ENCODE assay signal across 8 cellular contexts in genomic region chr5:141849371-141850182, GRCh38. TPM values are rescaled to one million over a fixed set of nuclear protein-coding genes. Genes with fewer than 3 reads are reported as not detected.
DNase-seq lines count a peak whose midpoint lies in the region; ATAC-seq and TF ChIP-seq lines count a peak whose summit lies in the region.

No MANE protein-coding gene starts in this region.

- TF ChIP-seq EP300 in esophagus muscularis mucosa (IDR thresholded peaks at IDR 0.05): no peak

- no peaks in the 10 kb centered on the region for H3K27me3 ChIP-seq in CD4-positive, CD25-positive, alpha-beta regulatory T cell (ENCODE audit: control insufficient read depth, insufficient read depth, low read length)
- peaks cover 0 to 17% (median 0%) of the 10 kb centered on the region in 4 donors for H3K27me3 ChIP-seq in esophagus muscularis mucosa

- peak; percentile 66 for TF ChIP-seq POLR2A in esophagus muscularis mucosa (IDR thresholded peaks at IDR 0.05; ENCODE audit: low read depth)

- H3K4me3 Mint-ChIP-seq in CD4-positive, CD25-positive, alpha-beta regulatory T cell: peak overlapping the region; percentile 88 to 95 (median 92)
- peak overlapping the region; percentile 83 for H3K4me3 Mint-ChIP-seq in activated T-cell treated with anti-CD3 and anti-CD28 coated beads, Interleukin-2, amount 50 U/mL, for 4 hours

- H3K9me2 ChIP-seq in OCI-LY7 (ENCODE audit: insufficient read depth, low read length): no peaks in the 10 kb centered on the region

- peak overlapping the region; percentile 68 to 92 (median 81) for H3K27ac Mint-ChIP-seq in CD4-positive, CD25-positive, alpha-beta regulatory T cell

- no peaks in the 10 kb centered on the region for H3K36me3 ChIP-seq in CD4-positive, CD25-positive, alpha-beta regulatory T cell (ENCODE audit: control insufficient read depth, insufficient read depth, low read length)
- H3K36me3 ChIP-seq in OCI-LY7 (ENCODE audit: insufficient read depth, low read length): no peaks in the 10 kb centered on the region
- H3K36me3 ChIP-seq in esophagus muscularis mucosa: peaks cover 0 to 19% (median 12%) of the 10 kb centered on the region in 4 donors

- no TSS peak for BruUV-seq in OCI-LY7 (replicated peaks; lab: Mats Ljungman, UMichigan)

- intact Hi-C loops in OCI-LY7 (cut with micrococcal nuclease; ENCODE audit: unreplicated experiment) (loop anchor here (2.0 kb wide), 1 partner anchor 119 kb away; the partner anchor contains the start of gene RNF14), esophagus muscularis mucosa (cut with DNase I) (no loop called here)

- TF ChIP-seq CTCF in OCI-LY7 (conservative IDR thresholded peaks at IDR 0.05; ENCODE audit: low read length) (peak; percentile 26; the same call in 1 of the 2 replicates), esophagus muscularis mucosa (IDR thresholded peaks at IDR 0.05) (peak in 1 of 3 experiments; percentile 20)

- WGBS in esophagus muscularis mucosa: under 1% methylated on average over 50 of the region's 76 CpGs

- DNase-seq in CD4-positive, CD25-positive, alpha-beta regulatory T cell: peak; percentile 63 to 81 (median 63)
- peak; percentile 26 for DNase-seq in HS-27A (ENCODE audit: low read depth)
- DNase-seq in OCI-LY7 (ENCODE audit: low spot score): peak; percentile 87
- peak; percentile 63 for DNase-seq in activated T-cell treated with anti-CD3 and anti-CD28 coated beads, Interleukin-2, amount 50 U/mL, for 4 hours
- DNase-seq in esophagus muscularis mucosa (ENCODE audit: extremely low spot score): no peak
- peak; percentile 76 for DNase-seq in myocyte (ENCODE audit: low read depth)
- DNase-seq in stimulated activated CD8-positive, alpha-beta memory T cell treated with anti-CD3 and anti-CD28 coated beads, Interleukin-7, amount 100 ng/mL, for 4 hours (ENCODE audit: low read depth in 2 of 2): peak; percentile 24 to 59

- peak overlapping the region; percentile 71 for H3K27ac ChIP-seq in CD4-positive, CD25-positive, alpha-beta regulatory T cell (ENCODE audit: insufficient read depth, low read length, poor library complexity, severe bottlenecking)
- H3K27ac ChIP-seq in OCI-LY7 (ENCODE audit: low read depth, low read length, poor library complexity, severe bottlenecking) (peak overlapping the region; percentile 83), esophagus muscularis mucosa (replicated peaks in 1 of 4) (peak overlapping the region; percentile 86 to 95 (median 90))

- H3K27me3 Mint-ChIP-seq in CD4-positive, CD25-positive, alpha-beta regulatory T cell: peaks cover 9% of the 10 kb centered on the region
- H3K27me3 Mint-ChIP-seq in activated T-cell treated with anti-CD3 and anti-CD28 coated beads, Interleukin-2, amount 50 U/mL, for 4 hours (ENCODE audit: low read depth): peaks cover 2% of the 10 kb centered on the region

- H3K9me3 Mint-ChIP-seq in CD4-positive, CD25-positive, alpha-beta regulatory T cell: peaks cover 0 to 2% (median 0%) of the 10 kb centered on the region in 7 donors
- H3K9me3 Mint-ChIP-seq in activated T-cell treated with anti-CD3 and anti-CD28 coated beads, Interleukin-2, amount 50 U/mL, for 4 hours: no peaks in the 10 kb centered on the region

- H3K79me2 ChIP-seq in OCI-LY7 (ENCODE audit: insufficient read depth, low read depth, low read length): no peaks in the 10 kb centered on the region

- peak overlapping the region; percentile 97 for H3K4me2 ChIP-seq in OCI-LY7 (ENCODE audit: low read length)

- no peaks in the 10 kb centered on the region for H3K36me3 Mint-ChIP-seq in CD4-positive, CD25-positive, alpha-beta regulatory T cell
- no peaks in the 10 kb centered on the region for H3K36me3 Mint-ChIP-seq in activated T-cell treated with anti-CD3 and anti-CD28 coated beads, Interleukin-2, amount 50 U/mL, for 4 hours (ENCODE audit: insufficient read depth)

- H2AFZ ChIP-seq in OCI-LY7 (ENCODE audit: low read length): peak overlapping the region; percentile 51; the same call in 1 of the 2 replicates

- POLR2A ChIA-PET in OCI-LY7 (lab: Charles Lee): interaction anchor here (0.7 to 2.1 kb wide), 10 partner anchors 8 to 1368 kb away, joined by 3 to 6 read pairs (median 4); partner anchors contain the start of genes DELE1, RELL2 and TAF7

- peaks cover 15% of the 10 kb centered on the region for H3K4me1 ChIP-seq in CD4-positive, CD25-positive, alpha-beta regulatory T cell (ENCODE audit: control insufficient read depth, insufficient read depth, low read length, poor library complexity, severe bottlenecking)
- H3K4me1 ChIP-seq in OCI-LY7 (ENCODE audit: insufficient read depth, low read length, poor library complexity, severe bottlenecking): peaks cover 45% of the 10 kb centered on the region
- H3K4me1 ChIP-seq in esophagus muscularis mucosa: peaks cover 33 to 53% (median 41%) of the 10 kb centered on the region in 4 donors

- no peaks in the 10 kb centered on the region for H3K9me3 ChIP-seq in CD4-positive, CD25-positive, alpha-beta regulatory T cell (ENCODE audit: control insufficient read depth in 2 of 2, low read length in 2 of 2)
- H3K9me3 ChIP-seq in OCI-LY7 (ENCODE audit: low read length): no peaks in the 10 kb centered on the region
- no peaks in the 10 kb centered on the region for H3K9me3 ChIP-seq in esophagus muscularis mucosa

- ATAC-seq in CD4-positive, CD25-positive, alpha-beta regulatory T cell (ENCODE audit: low read depth in 2 of 2): peak; percentile 54 to 75
- peak; percentile 89 for ATAC-seq in GM19438 (IDR thresholded peaks at IDR 0.05; ENCODE audit: low read depth, unreplicated experiment)
- peak; percentile 82 for ATAC-seq in activated T-cell treated with anti-CD3 and anti-CD28 coated beads, Interleukin-2, amount 50 U/mL, for 4 hours

- CTCF ChIA-PET in OCI-LY7 (lab: Charles Lee; ENCODE audit: unreplicated experiment): no interaction called here

- H3K4me3 ChIP-seq in CD4-positive, CD25-positive, alpha-beta regulatory T cell (ENCODE audit: low read depth, low read length): peak overlapping the region; percentile 76
- H3K4me3 ChIP-seq in OCI-LY7 (ENCODE audit: low read depth, low read length, poor library complexity, severe bottlenecking): peak overlapping the region; percentile 71
- peak overlapping the region; percentile 67 to 86 (median 79) for H3K4me3 ChIP-seq in esophagus muscularis mucosa

- peaks cover 0 to 15% (median 10%) of the 10 kb centered on the region in 4 donors for H3K4me1 Mint-ChIP-seq in CD4-positive, CD25-positive, alpha-beta regulatory T cell
- H3K4me1 Mint-ChIP-seq in activated T-cell treated with anti-CD3 and anti-CD28 coated beads, Interleukin-2, amount 50 U/mL, for 4 hours (ENCODE audit: low read depth): peaks cover 14% of the 10 kb centered on the region

- H4K20me1 ChIP-seq in OCI-LY7 (ENCODE audit: insufficient read depth, low read length): no peaks in the 10 kb centered on the region

RNA-seq across cellular contexts. Expression of gene PCDH1, which starts 28.6 kb away (rescaled TPM):
- 0.20 TPM for total RNA-seq in CD4-positive, CD25-positive, alpha-beta regulatory T cell
- polyA plus RNA-seq in CD4-positive, CD25-positive, alpha-beta regulatory T cell: 1 to 10 TPM; 1.3 to 2.6 (median 1.8) TPM
- total RNA-seq in OCI-LY7 (2014; rRNA removed; shearing (Covaris generic)): not detected in 2 replicates
- total RNA-seq in OCI-LY7 (2022) (0.41 TPM in 1 of 2 replicates, not detected in the other), esophagus muscularis mucosa (10 to 100 TPM; 18.7 to 57.8 (median 38.2) TPM), myocyte (0.11 and 0.42 TPM in 2 replicates)
- under 1 TPM; 0.05 to 0.24 (median 0.14) TPM for total RNA-seq in activated T-cell treated with anti-CD3 and anti-CD28 coated beads, Interleukin-2, amount 50 U/mL, for 4 hours
- polyA plus RNA-seq in myocyte (2012): 0.54 TPM

Comparison
In these comparisons a context has a peak if more than half of its experiments do, and no peak if none do; other contexts are left out.
1. RNA of gene PCDH1, which starts 28.6 kb away (total RNA-seq): 18.7 to 57.8 TPM in esophagus muscularis mucosa; 0.20 TPM in CD4-positive, CD25-positive, alpha-beta regulatory T cell (single experiment), 0.05 to 0.24 TPM in activated T-cell treated with anti-CD3 and anti-CD28 coated beads, Interleukin-2, amount 50 U/mL, for 4 hours, 0.11 to 0.42 TPM in myocyte and 0.41 TPM in OCI-LY7; every median in the first group is over 10 times any median in the second.
2. Peak in every context shown above with its lines, with median percentiles within 50 percentile points of each other: ATAC-seq, H3K27ac ChIP-seq and H3K4me3 ChIP-seq.